ENCODE assay signal across 7 cellular contexts in genomic region chr20:32333988-32334885, GRCh38. TPM values are rescaled to one million over a fixed set of nuclear protein-coding genes. Genes with fewer than 3 reads are reported as not detected.
DNase-seq lines count a peak whose midpoint lies in the region; ATAC-seq lines count a peak whose summit lies in the region.

No MANE protein-coding gene starts in this region.

- peak overlapping the region; percentile 90 for H3K27ac Mint-ChIP-seq in activated CD4-positive, alpha-beta T cell treated with anti-CD3 and anti-CD28 coated beads for 36 hours
- peak overlapping the region; percentile 89 to 98 for H3K27ac Mint-ChIP-seq in effector memory CD8-positive, alpha-beta T cell

- peak; percentile 74 for DNase-seq in activated CD4-positive, alpha-beta T cell treated with anti-CD3 and anti-CD28 coated beads for 36 hours
- DNase-seq in effector memory CD8-positive, alpha-beta T cell = peak; percentile 26 to 46 (median 26)
- DNase-seq in AG20443 (ENCODE audit: low spot score) (no peak), NCI-H1048 (lab: John Stamatoyannopoulos, UW) (no peak)

- H3K4me3 ChIP-seq in skin epidermis = no peak overlapping the region

- H3K27ac ChIP-seq in skin epidermis = peak overlapping the region in 18 of 21 experiments; percentile 7 to 81 (median 53)

- H3K36me3 Mint-ChIP-seq in activated CD4-positive, alpha-beta T cell treated with anti-CD3 and anti-CD28 coated beads for 36 hours (ENCODE audit: low read depth) = peaks cover 64% of the 10 kb centered on the region
- peaks cover 18% of the 10 kb centered on the region for H3K36me3 Mint-ChIP-seq in effector memory CD8-positive, alpha-beta T cell (ENCODE audit: insufficient read depth)

- intact Hi-C loops in activated CD4-positive, alpha-beta T cell treated with anti-CD3 and anti-CD28 coated beads for 36 hours (cut with DNase I, micrococcal nuclease) = loop anchor here (1.0 to 5.0 kb wide), 8 partner anchors 21 to 130 kb away; no protein-coding TSS in a partner anchor

- H3K4me3 Mint-ChIP-seq in activated CD4-positive, alpha-beta T cell treated with anti-CD3 and anti-CD28 coated beads for 36 hours = peak overlapping the region; percentile 8
- peak overlapping the region; percentile 42 to 76 for H3K4me3 Mint-ChIP-seq in effector memory CD8-positive, alpha-beta T cell

- CTCF ChIA-PET in activated CD4-positive, alpha-beta T cell treated with anti-CD3 and anti-CD28 coated beads for 36 hours (lab: Charles Lee) = interaction anchor here (2.4 kb wide), 1 partner anchor 20 kb away, joined by 8 read pairs; no protein-coding TSS in a partner anchor

- ATAC-seq in HG02588 (IDR thresholded peaks at IDR 0.05; ENCODE audit: unreplicated experiment) = peak; percentile 6
- ATAC-seq in activated CD4-positive, alpha-beta T cell treated with anti-CD3 and anti-CD28 coated beads for 36 hours = peak; percentile 28
- ATAC-seq in effector memory CD8-positive, alpha-beta T cell (replicated peaks) = peak; percentile 85
- no peak for ATAC-seq in HG03571 (IDR thresholded peaks at IDR 0.05; ENCODE audit: unreplicated experiment)

- peaks cover 55% of the 10 kb centered on the region for H3K4me1 Mint-ChIP-seq in activated CD4-positive, alpha-beta T cell treated with anti-CD3 and anti-CD28 coated beads for 36 hours
- H3K4me1 Mint-ChIP-seq in effector memory CD8-positive, alpha-beta T cell (ENCODE audit: low read depth in 2 of 2) = peaks cover 30 to 32% of the 10 kb centered on the region in 2 donors

- H3K9me3 Mint-ChIP-seq in activated CD4-positive, alpha-beta T cell treated with anti-CD3 and anti-CD28 coated beads for 36 hours (ENCODE audit: low read depth) = no peaks in the 10 kb centered on the region
- no peaks in the 10 kb centered on the region for H3K9me3 Mint-ChIP-seq in effector memory CD8-positive, alpha-beta T cell

- POLR2A ChIA-PET in activated CD4-positive, alpha-beta T cell treated with anti-CD3 and anti-CD28 coated beads for 36 hours (lab: Charles Lee) = interaction anchor here (0.7 to 2.3 kb wide), 4 partner anchors 25 to 130 kb away, joined by 3 to 14 read pairs (median 8); no protein-coding TSS in a partner anchor

- no peaks in the 10 kb centered on the region for H3K27me3 Mint-ChIP-seq in activated CD4-positive, alpha-beta T cell treated with anti-CD3 and anti-CD28 coated beads for 36 hours
- H3K27me3 Mint-ChIP-seq in effector memory CD8-positive, alpha-beta T cell = no peaks in the 10 kb centered on the region

RNA-seq across cellular contexts. Expression of gene ASXL1, which starts 23.9 kb away (rescaled TPM):
- 100 to 1,000 TPM; 129 to 141 TPM for total RNA-seq in activated CD4-positive, alpha-beta T cell treated with anti-CD3 and anti-CD28 coated beads for 36 hours

RNA-seq across cellular contexts. Expression of gene KIF3B, which starts 56.8 kb away (rescaled TPM):
- total RNA-seq in activated CD4-positive, alpha-beta T cell treated with anti-CD3 and anti-CD28 coated beads for 36 hours = 10 to 100 TPM; 39.9 to 40.7 TPM

Comparison
In these comparisons a context has a peak if more than half of its experiments do, and no peak if none do; other contexts are left out.
1. DNase-seq: peak in activated CD4-positive, alpha-beta T cell treated with anti-CD3 and anti-CD28 coated beads for 36 hours (single experiment) and effector memory CD8-positive, alpha-beta T cell (3 of 3); none in AG20443 (single experiment) and NCI-H1048 (single experiment).